ENCODE assay signal across 27 cellular contexts in genomic region chr14:66119805-66120204, GRCh38.
"Had no signal": no experiment of that assay in that cellular context is flagged by ENCODE, and none has a peak within 500 bp of the region (broad histone marks: within the 10 kb centered on the region; RNA-seq: fewer than 3 reads in every experiment).

No MANE protein-coding gene starts in this region.

- H3K27me3 ChIP-seq: colonic mucosa, sigmoid colon, upper lobe of left lung had no signal

- DNase-seq: activated B cell treated with CpG ODN at 0.5 μM for 24 hours; activated CD4-positive, alpha-beta T cell treated with anti-CD3 and anti-CD28 coated beads, Interleukin-2, amount 50 U/mL, for 1 hour; activated CD8-positive, alpha-beta T cell treated with anti-CD3 and anti-CD28 coated beads for 36 hours; activated gamma-delta T cell treated with Interleukin-2 at 50 U/mL for 16 hours; activated naive CD4-positive, alpha-beta T cell treated with anti-CD3 and anti-CD28 coated beads, Interleukin-2, amount 50 U/mL, for 16 hours; activated T-cell treated with anti-CD3 and anti-CD28 coated beads, Interleukin-2, amount 50 U/mL, for 4 hours; amniotic stem cell; colonic mucosa; effector memory CD4-positive, alpha-beta T cell; left cardiac atrium; left ventricle myocardium superior; naive B cell; occipital lobe; psoas muscle; sigmoid colon; small intestine; stimulated activated CD4-positive, alpha-beta T cell treated with anti-CD3 and anti-CD28 coated beads, Interleukin-1b, Interleukin-23, amount 100 ng/mL, for 48 hours; stimulated activated CD4-positive, alpha-beta T cell treated with anti-CD3 and anti-CD28 coated beads, Interleukin-4, amount 100 ng/mL, for 4 hours; stimulated activated CD8-positive, alpha-beta memory T cell treated with anti-CD3 and anti-CD28 coated beads, Interleukin-4, amount 100 ng/mL, for 48 hours; stimulated activated naive CD8-positive, alpha-beta T cell treated with anti-CD3 and anti-CD28 coated beads, Interleukin-15, amount 100 ng/mL, for 72 hours; substantia nigra; upper lobe of left lung had no signal

- H3K4me1 ChIP-seq: colonic mucosa, parathyroid adenoma, psoas muscle, sigmoid colon, upper lobe of left lung had no signal

- H3K27ac ChIP-seq: colonic mucosa, parathyroid adenoma, psoas muscle, sigmoid colon, upper lobe of left lung had no signal

- H3K9me3 ChIP-seq: colonic mucosa, psoas muscle, sigmoid colon, upper lobe of left lung had no signal

- FAIRE-seq: frontal cortex, keratinocyte, small intestine had no signal

- H3K4me3 ChIP-seq: colonic mucosa, psoas muscle, sigmoid colon, upper lobe of left lung had no signal

- ATAC-seq: activated CD8-positive, alpha-beta T cell treated with anti-CD3 and anti-CD28 coated beads for 36 hours; activated T-cell treated with anti-CD3 and anti-CD28 coated beads, Interleukin-2, amount 50 U/mL, for 4 hours; activated T-helper 17 cell treated with anti-CD3 and anti-CD28 coated beads, Interleukin-2, amount 50 U/mL, for 72 hours; left cardiac atrium; left ventricle myocardium superior; psoas muscle; stimulated activated memory B cell treated with anti-CD40 and anti-IgM and Interleukin-4, amounts not matched to agents 10 μg/mL and 1 μg/mL and 100 μg/mL, for 72 hours; stimulated activated naive CD8-positive, alpha-beta T cell treated with anti-CD3 and anti-CD28 coated beads, Interleukin-15, amount 100 ng/mL, for 72 hours had no signal

- H3K36me3 ChIP-seq: colonic mucosa, sigmoid colon, upper lobe of left lung had no signal
